In the genomic region with DNA sequence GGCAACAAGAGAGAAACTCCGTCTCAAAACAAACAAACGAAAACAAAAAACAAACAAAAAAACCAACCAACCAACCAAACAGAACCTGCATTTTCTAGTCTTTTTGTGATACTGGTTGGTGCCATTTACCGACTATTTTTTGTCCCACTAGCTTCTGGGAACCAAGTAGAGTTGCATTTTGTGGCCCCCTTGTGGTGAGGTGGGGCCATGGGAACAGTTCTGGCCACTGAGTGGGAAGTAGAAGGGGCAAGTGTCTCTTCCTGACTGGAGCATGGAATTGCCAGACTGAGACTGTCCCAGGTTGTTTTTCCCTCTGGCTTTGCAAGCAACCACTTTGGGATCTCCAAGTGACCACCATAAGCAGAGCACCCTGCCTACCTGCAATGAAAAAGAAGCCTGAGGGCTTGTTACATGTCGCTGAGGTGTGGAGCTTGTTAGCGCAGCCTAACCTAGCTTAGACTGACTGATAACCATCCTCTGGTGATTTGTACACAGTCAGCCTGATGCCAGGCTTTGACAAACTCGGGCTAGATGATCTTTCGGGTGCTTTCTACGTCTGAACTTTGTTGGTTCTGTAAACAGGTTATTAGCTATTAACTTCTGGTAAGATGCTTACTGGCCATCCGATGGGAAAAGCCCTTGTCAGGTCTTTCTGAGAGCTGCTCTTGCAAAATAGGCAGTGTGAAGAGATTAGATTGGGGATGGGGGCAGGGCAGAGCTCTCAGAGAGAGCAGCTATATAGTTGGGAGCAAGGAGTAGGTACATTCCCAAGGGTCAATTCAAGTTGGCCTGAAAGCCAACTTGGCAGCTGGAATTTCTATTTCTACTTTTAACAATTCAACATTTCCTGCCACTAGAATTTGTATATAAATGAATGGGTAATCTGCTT, we compare ENCODE assay signal across 8 cellular contexts.
DNase-seq lines count a peak whose midpoint lies in the region; ATAC-seq and TF ChIP-seq lines count a peak whose summit lies in the region.

No MANE protein-coding gene starts in this region.

- H3K9me3 ChIP-seq in AG04450 (ENCODE audit: control insufficient read depth, insufficient read depth, low read length) (no peaks in the 10 kb centered on the region), esophagus muscularis mucosa (no peaks in the 10 kb centered on the region), T-helper 17 cell (ENCODE audit: control insufficient read depth, low read length, poor library complexity, severe bottlenecking) (no peaks in the 10 kb centered on the region)

- H3K4me1 Mint-ChIP-seq in T-helper 17 cell: peaks cover 5% of the 10 kb centered on the region

- no peak for TF ChIP-seq EP300 in esophagus muscularis mucosa (IDR thresholded peaks at IDR 0.05)

- peaks cover 11% of the 10 kb centered on the region for H3K27me3 ChIP-seq in AG04450 (ENCODE audit: control insufficient read depth, insufficient read depth, low read length)
- H3K27me3 ChIP-seq in esophagus muscularis mucosa: no peaks in the 10 kb centered on the region

- H3K27me3 Mint-ChIP-seq in T-helper 17 cell: peaks cover 49% of the 10 kb centered on the region

- ATAC-seq in HG02885 (IDR thresholded peaks at IDR 0.05; ENCODE audit: poor library complexity, unreplicated experiment) (peak; percentile 79), T-helper 17 cell (no peak)

- H3K4me1 ChIP-seq in esophagus muscularis mucosa: peaks cover 0 to 14% (median 11%) of the 10 kb centered on the region in 4 donors

- no peak for TF ChIP-seq POLR2A in esophagus muscularis mucosa (IDR thresholded peaks at IDR 0.05; ENCODE audit: low read depth)

- TF ChIP-seq CTCF in AG04450 (IDR thresholded peaks at IDR 0.05; ENCODE audit: low read depth, low read length) (peak; percentile 84), esophagus muscularis mucosa (IDR thresholded peaks at IDR 0.05) (peak in 2 of 3 experiments; percentile 19 to 42)

- H3K4me3 ChIP-seq in AG04450 (ENCODE audit: low read depth, low read length) (no peak overlapping the region), esophagus muscularis mucosa (no peak overlapping the region)

- intact Hi-C loops in esophagus muscularis mucosa (cut with DNase I): no loop called here

- no peaks in the 10 kb centered on the region for H3K36me3 ChIP-seq in esophagus muscularis mucosa

- H3K27ac ChIP-seq in AG04450 (ENCODE audit: low read depth, low read length) (no peak overlapping the region), esophagus muscularis mucosa (replicated peaks in 1 of 4) (no peak overlapping the region)

- DNase-seq in AG04450 (ENCODE audit: low read depth, low spot score) (no peak), GDM1 (lab: John Stamatoyannopoulos, UW) (peak; percentile 7), RPMI7951 (ENCODE audit: low read depth) (peak; percentile 59), esophagus muscularis mucosa (ENCODE audit: extremely low spot score) (no peak), smooth muscle cell of the brain vasculature (ENCODE audit: low read depth, low spot score) (peak; percentile 6), activated gamma-delta T cell (lab: John Stamatoyannopoulos, UW) (no peak), T-helper 17 cell (no peak)

- CTCF ChIA-PET in AG04450 (lab: Charles Lee): interaction anchor here (0.6 to 6.3 kb wide), 15 partner anchors 9 to 241 kb away, joined by 3 to 162 read pairs (median 3); no protein-coding TSS in a partner anchor

- WGBS in esophagus muscularis mucosa: 97% methylated on average over 8 of the region's 9 CpGs

- peaks cover 8% of the 10 kb centered on the region for H3K36me3 Mint-ChIP-seq in T-helper 17 cell (ENCODE audit: low read depth)

- no peak overlapping the region for H3K27ac Mint-ChIP-seq in T-helper 17 cell

- POLR2A ChIA-PET in AG04450 (lab: Yijun Ruan, JAX): no interaction called here

- H3K4me3 Mint-ChIP-seq in T-helper 17 cell: no peak overlapping the region

Comparison
In these comparisons a context has a peak if more than half of its experiments do, and no peak if none do; other contexts are left out.
1. DNase-seq: peak in GDM1 (single experiment), RPMI7951 (single experiment) and smooth muscle cell of the brain vasculature (single experiment); none in AG04450 (single experiment), esophagus muscularis mucosa (single experiment), activated gamma-delta T cell (single experiment) and T-helper 17 cell (0 of 3).